In the genomic region with DNA sequence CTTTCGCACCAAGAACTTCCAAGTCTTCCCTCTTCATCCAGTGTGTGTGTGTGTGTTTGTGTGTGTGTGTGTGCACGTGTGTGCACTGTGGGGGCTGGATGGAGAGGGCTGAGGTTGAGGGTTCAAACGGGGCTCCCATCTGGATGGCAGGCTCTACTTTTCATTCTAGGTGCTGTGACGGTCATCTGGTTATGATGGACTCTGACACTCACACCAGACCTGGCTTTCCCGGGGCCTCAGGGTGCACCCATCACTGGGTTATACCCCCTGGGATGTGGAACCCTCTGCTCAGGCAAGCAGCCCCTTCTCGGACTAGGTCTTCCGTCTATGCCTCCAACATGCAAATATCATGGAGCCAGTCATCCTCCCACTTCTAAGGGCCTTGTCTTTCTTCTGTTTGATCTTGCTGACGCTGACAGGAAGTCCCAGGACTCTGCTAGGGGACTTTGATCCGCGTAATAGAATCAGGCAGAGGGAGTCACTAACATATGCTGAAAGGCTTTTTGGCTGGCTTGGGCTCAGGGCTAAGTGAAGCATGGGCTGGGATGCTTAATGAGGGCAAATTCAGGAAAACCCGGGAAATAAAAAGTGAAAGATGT, we compare ENCODE assay signal across 1 cellular context.
TF ChIP-seq lines count a peak whose summit lies in the region.

No MANE protein-coding gene starts in this region.

TF ChIP-seq in HepG2, 621 proteins besides CTCF, POLR2A, EP300 and RAD21 (continued from another document):
- TF ChIP-seq FOXP1 (IDR thresholded peaks at IDR 0.05) (no peak), FOXP1 (CRISPR knock-in tag; IDR thresholded peaks at IDR 0.05) (no peak), ZNF614 (CRISPR knock-in tag; IDR thresholded peaks at IDR 0.05; ENCODE audit: borderline replicate concordance) (0 out of 2 replicates have a peak, but pooled peaks have one; percentile 15), ZNF260 (CRISPR knock-in tag; IDR thresholded peaks at IDR 0.05; ENCODE audit: borderline replicate concordance, low read depth) (no peak), CREM (IDR thresholded peaks at IDR 0.05) (peak; percentile 27; the same call in 1 of the 2 replicates), CREM (CRISPR knock-in tag; IDR thresholded peaks at IDR 0.05) (no peak), HNF4G (IDR thresholded peaks at IDR 0.05; ENCODE audit: borderline replicate concordance, low read depth, low read length) (0 out of 2 replicates have a peak, but pooled peaks have one; percentile 40), HNF4G (CRISPR knock-in tag; IDR thresholded peaks at IDR 0.05; ENCODE audit: borderline replicate concordance, low read depth) (no peak), ZNF761 (CRISPR knock-in tag; conservative IDR thresholded peaks at IDR 0.05) (no peak), NR3C1 (CRISPR knock-in tag; IDR thresholded peaks at IDR 0.05) (no peak), ZNF292 (CRISPR knock-in tag; IDR thresholded peaks at IDR 0.05; ENCODE audit: borderline replicate concordance, low read depth) (peak; percentile 18; the same call in 1 of the 2 replicates), POLR2AphosphoS5 (IDR thresholded peaks at IDR 0.05; ENCODE audit: low read depth, low read length) (no peak), POGZ (CRISPR knock-in tag; IDR thresholded peaks at IDR 0.05) (peak; percentile 56; the same call in 1 of the 2 replicates), ELF3 (CRISPR knock-in tag; IDR thresholded peaks at IDR 0.05) (peak; percentile 62), ZNF567 (CRISPR knock-in tag; IDR thresholded peaks at IDR 0.05; ENCODE audit: borderline replicate concordance) (no peak), ZNF709 (CRISPR knock-in tag; IDR thresholded peaks at IDR 0.05) (0 out of 2 replicates have a peak, but pooled peaks have one; percentile 32), ZNF713 (CRISPR knock-in tag; IDR thresholded peaks at IDR 0.05) (no peak), GABPB1 (CRISPR knock-in tag; IDR thresholded peaks at IDR 0.05) (peak; percentile 70), ZNF569 (CRISPR knock-in tag; IDR thresholded peaks at IDR 0.05; ENCODE audit: borderline replicate concordance) (no peak), SETDB1 (CRISPR knock-in tag; IDR thresholded peaks at IDR 0.05; ENCODE audit: borderline replicate concordance) (no peak), MLLT10 (CRISPR knock-in tag; IDR thresholded peaks at IDR 0.05) (no peak), ELF1 (CRISPR knock-in tag; IDR thresholded peaks at IDR 0.05) (0 out of 2 replicates have a peak, but pooled peaks have one; percentile 54), ZNF75D (CRISPR knock-in tag; IDR thresholded peaks at IDR 0.05; ENCODE audit: borderline replicate concordance) (no peak), ZNF367 (CRISPR knock-in tag; IDR thresholded peaks at IDR 0.05; ENCODE audit: borderline replicate concordance) (no peak), ZNF644 (CRISPR knock-in tag; IDR thresholded peaks at IDR 0.05; ENCODE audit: low read depth) (0 out of 2 replicates have a peak, but pooled peaks have one; percentile 66), ATM (IDR thresholded peaks at IDR 0.05; ENCODE audit: borderline replicate concordance) (no peak), FOXA3 (CRISPR knock-in tag; IDR thresholded peaks at IDR 0.05) (no peak), MTA1 (CRISPR knock-in tag; IDR thresholded peaks at IDR 0.05; ENCODE audit: borderline replicate concordance) (no peak), ZNF891 (CRISPR knock-in tag; IDR thresholded peaks at IDR 0.05) (no peak), ESRRA (CRISPR knock-in tag; IDR thresholded peaks at IDR 0.05; ENCODE audit: low read depth) (no peak), ETV6 (CRISPR knock-in tag; conservative IDR thresholded peaks at IDR 0.05) (no peak), ZNF776 (CRISPR knock-in tag; IDR thresholded peaks at IDR 0.05) (no peak), CBFB (CRISPR knock-in tag; IDR thresholded peaks at IDR 0.05) (no peak), GABPA (IDR thresholded peaks at IDR 0.05; ENCODE audit: low read depth, low read length) (peak; percentile 16; the same call in 1 of the 2 replicates), GABPA (CRISPR knock-in tag; IDR thresholded peaks at IDR 0.05; ENCODE audit: low read depth) (peak; percentile 84)
- TF ChIP-seq, protein P1, sequence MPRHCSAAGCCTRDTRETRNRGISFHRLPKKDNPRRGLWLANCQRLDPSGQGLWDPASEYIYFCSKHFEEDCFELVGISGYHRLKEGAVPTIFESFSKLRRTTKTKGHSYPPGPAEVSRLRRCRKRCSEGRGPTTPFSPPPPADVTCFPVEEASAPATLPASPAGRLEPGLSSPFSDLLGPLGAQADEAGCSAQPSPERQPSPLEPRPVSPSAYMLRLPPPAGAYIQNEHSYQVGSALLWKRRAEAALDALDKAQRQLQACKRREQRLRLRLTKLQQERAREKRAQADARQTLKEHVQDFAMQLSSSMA (CRISPR knock-in tag; IDR thresholded peaks at IDR 0.05) = no peak
- TF ChIP-seq, protein P2, sequence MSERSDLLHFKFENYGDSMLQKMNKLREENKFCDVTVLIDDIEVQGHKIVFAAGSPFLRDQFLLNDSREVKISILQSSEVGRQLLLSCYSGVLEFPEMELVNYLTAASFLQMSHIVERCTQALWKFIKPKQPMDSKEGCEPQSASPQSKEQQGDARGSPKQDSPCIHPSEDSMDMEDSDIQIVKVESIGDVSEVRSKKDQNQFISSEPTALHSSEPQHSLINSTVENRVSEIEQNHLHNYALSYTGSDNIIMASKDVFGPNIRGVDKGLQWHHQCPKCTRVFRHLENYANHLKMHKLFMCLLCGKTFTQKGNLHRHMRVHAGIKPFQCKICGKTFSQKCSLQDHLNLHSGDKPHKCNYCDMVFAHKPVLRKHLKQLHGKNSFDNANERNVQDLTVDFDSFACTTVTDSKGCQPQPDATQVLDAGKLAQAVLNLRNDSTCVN (CRISPR knock-in tag; IDR thresholded peaks at IDR 0.05; ENCODE audit: borderline replicate concordance) = 0 out of 2 replicates have a peak, but pooled peaks have one; percentile 32
- TF ChIP-seq, protein P3, sequence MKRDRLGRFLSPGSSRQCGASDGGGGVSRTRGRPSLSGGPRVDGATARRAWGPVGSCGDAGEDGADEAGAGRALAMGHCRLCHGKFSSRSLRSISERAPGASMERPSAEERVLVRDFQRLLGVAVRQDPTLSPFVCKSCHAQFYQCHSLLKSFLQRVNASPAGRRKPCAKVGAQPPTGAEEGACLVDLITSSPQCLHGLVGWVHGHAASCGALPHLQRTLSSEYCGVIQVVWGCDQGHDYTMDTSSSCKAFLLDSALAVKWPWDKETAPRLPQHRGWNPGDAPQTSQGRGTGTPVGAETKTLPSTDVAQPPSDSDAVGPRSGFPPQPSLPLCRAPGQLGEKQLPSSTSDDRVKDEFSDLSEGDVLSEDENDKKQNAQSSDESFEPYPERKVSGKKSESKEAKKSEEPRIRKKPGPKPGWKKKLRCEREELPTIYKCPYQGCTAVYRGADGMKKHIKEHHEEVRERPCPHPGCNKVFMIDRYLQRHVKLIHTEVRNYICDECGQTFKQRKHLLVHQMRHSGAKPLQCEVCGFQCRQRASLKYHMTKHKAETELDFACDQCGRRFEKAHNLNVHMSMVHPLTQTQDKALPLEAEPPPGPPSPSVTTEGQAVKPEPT (CRISPR knock-in tag; IDR thresholded peaks at IDR 0.05; ENCODE audit: low read depth) = no peak
- TF ChIP-seq, protein P4, sequence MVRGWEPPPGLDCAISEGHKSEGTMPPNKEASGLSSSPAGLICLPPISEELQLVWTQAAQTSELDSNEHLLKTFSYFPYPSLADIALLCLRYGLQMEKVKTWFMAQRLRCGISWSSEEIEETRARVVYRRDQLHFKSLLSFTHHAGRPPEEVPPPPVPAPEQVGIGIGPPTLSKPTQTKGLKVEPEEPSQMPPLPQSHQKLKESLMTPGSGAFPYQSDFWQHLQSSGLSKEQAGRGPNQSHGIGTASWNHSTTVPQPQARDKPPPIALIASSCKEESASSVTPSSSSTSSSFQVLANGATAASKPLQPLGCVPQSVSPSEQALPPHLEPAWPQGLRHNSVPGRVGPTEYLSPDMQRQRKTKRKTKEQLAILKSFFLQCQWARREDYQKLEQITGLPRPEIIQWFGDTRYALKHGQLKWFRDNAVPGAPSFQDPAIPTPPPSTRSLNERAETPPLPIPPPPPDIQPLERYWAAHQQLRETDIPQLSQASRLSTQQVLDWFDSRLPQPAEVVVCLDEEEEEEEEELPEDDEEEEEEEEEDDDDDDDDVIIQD (CRISPR knock-in tag; IDR thresholded peaks at IDR 0.05; ENCODE audit: low read depth) = peak; percentile 78; the same call in 1 of the 2 replicates
- TF ChIP-seq, protein P5, sequence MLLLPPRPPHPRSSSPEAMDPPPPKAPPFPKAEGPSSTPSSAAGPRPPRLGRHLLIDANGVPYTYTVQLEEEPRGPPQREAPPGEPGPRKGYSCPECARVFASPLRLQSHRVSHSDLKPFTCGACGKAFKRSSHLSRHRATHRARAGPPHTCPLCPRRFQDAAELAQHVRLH (CRISPR knock-in tag; IDR thresholded peaks at IDR 0.05; ENCODE audit: borderline replicate concordance, low read depth) = 0 out of 2 replicates have a peak, but pooled peaks have one; percentile 18
- TF ChIP-seq, protein P6, sequence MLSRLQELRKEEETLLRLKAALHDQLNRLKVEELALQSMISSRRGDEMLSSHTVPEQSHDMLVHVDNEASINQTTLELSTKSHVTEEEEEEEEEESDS (CRISPR knock-in tag; IDR thresholded peaks at IDR 0.05; ENCODE audit: borderline replicate concordance) = no peak
- TF ChIP-seq, protein P7, sequence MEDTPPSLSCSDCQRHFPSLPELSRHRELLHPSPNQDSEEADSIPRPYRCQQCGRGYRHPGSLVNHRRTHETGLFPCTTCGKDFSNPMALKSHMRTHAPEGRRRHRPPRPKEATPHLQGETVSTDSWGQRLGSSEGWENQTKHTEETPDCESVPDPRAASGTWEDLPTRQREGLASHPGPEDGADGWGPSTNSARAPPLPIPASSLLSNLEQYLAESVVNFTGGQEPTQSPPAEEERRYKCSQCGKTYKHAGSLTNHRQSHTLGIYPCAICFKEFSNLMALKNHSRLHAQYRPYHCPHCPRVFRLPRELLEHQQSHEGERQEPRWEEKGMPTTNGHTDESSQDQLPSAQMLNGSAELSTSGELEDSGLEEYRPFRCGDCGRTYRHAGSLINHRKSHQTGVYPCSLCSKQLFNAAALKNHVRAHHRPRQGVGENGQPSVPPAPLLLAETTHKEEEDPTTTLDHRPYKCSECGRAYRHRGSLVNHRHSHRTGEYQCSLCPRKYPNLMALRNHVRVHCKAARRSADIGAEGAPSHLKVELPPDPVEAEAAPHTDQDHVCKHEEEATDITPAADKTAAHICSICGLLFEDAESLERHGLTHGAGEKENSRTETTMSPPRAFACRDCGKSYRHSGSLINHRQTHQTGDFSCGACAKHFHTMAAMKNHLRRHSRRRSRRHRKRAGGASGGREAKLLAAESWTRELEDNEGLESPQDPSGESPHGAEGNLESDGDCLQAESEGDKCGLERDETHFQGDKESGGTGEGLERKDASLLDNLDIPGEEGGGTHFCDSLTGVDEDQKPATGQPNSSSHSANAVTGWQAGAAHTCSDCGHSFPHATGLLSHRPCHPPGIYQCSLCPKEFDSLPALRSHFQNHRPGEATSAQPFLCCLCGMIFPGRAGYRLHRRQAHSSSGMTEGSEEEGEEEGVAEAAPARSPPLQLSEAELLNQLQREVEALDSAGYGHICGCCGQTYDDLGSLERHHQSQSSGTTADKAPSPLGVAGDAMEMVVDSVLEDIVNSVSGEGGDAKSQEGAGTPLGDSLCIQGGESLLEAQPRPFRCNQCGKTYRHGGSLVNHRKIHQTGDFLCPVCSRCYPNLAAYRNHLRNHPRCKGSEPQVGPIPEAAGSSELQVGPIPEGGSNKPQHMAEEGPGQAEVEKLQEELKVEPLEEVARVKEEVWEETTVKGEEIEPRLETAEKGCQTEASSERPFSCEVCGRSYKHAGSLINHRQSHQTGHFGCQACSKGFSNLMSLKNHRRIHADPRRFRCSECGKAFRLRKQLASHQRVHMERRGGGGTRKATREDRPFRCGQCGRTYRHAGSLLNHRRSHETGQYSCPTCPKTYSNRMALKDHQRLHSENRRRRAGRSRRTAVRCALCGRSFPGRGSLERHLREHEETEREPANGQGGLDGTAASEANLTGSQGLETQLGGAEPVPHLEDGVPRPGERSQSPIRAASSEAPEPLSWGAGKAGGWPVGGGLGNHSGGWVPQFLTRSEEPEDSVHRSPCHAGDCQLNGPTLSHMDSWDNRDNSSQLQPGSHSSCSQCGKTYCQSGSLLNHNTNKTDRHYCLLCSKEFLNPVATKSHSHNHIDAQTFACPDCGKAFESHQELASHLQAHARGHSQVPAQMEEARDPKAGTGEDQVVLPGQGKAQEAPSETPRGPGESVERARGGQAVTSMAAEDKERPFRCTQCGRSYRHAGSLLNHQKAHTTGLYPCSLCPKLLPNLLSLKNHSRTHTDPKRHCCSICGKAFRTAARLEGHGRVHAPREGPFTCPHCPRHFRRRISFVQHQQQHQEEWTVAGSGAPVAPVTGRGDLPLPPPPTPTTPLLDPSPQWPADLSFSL (CRISPR knock-in tag; IDR thresholded peaks at IDR 0.05) = no peak
- TF ChIP-seq, protein P8, sequence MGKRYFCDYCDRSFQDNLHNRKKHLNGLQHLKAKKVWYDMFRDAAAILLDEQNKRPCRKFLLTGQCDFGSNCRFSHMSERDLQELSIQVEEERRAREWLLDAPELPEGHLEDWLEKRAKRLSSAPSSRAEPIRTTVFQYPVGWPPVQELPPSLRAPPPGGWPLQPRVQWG (CRISPR knock-in tag; IDR thresholded peaks at IDR 0.05; ENCODE audit: borderline replicate concordance, low read depth) = no peak
TF ChIP-seq in HepG2: peak in this region for 27.
